ENCODE assay signal across 16 cellular contexts in genomic region chr7:137539111-137539715, GRCh38.
DNase-seq lines count a peak whose midpoint lies in the region; ATAC-seq, FAIRE-seq and TF ChIP-seq lines count a peak whose summit lies in the region.
"Had no signal": no experiment of that assay in that cellular context is flagged by ENCODE, and none has a peak within 500 bp of the region (broad histone marks: within the 10 kb centered on the region; RNA-seq: fewer than 3 reads in every experiment).

No MANE protein-coding gene starts in this region.

- ATAC-seq in GM18870 (IDR thresholded peaks at IDR 0.05; ENCODE audit: unreplicated experiment), result no peak
- ATAC-seq in GM21825 (IDR thresholded peaks at IDR 0.05; ENCODE audit: unreplicated experiment), result no peak

- no peaks in the 10 kb centered on the region for H3K9me3 ChIP-seq in keratinocyte (ENCODE audit: control insufficient read depth, low read depth, low read length)
- no peaks in the 10 kb centered on the region for H3K9me3 ChIP-seq in stomach
- H3K9me3 ChIP-seq: BLaER1 had no signal

- no peak overlapping the region for H3K4me3 ChIP-seq in keratinocyte (ENCODE audit: control insufficient read depth in 2 of 3, extremely low read depth in 1 of 3, insufficient read depth in 2 of 3, low read depth in 1 of 3, low read length in 3 of 3)
- no peak overlapping the region for H3K4me3 ChIP-seq in stomach
- H3K4me3 ChIP-seq: BLaER1 had no signal

- no peak for TF ChIP-seq CTCF in AG09319 (IDR thresholded peaks at IDR 0.05; ENCODE audit: low read depth, low read length)
- no peak for TF ChIP-seq CTCF in keratinocyte (optimal IDR thresholded peaks at IDR 0.05 in 1 of 3, IDR thresholded peaks at IDR 0.05 in 1 of 3, conservative IDR thresholded peaks at IDR 0.05 in 1 of 3; ENCODE audit: extremely low read depth in 1 of 3, insufficient read depth in 2 of 3, low read length in 3 of 3)
- no peak for TF ChIP-seq CTCF in stomach (IDR thresholded peaks at IDR 0.05)

- no peaks in the 10 kb centered on the region for H3K79me2 ChIP-seq in keratinocyte (ENCODE audit: control insufficient read depth, insufficient read depth, low read length)

- H3K27ac ChIP-seq in keratinocyte (ENCODE audit: control insufficient read depth, insufficient read depth, low read length) (no peak overlapping the region), stomach (no peak overlapping the region)
- H3K27ac ChIP-seq: BLaER1, VCaP had no signal

- no peaks in the 10 kb centered on the region for H3K27me3 ChIP-seq in keratinocyte (ENCODE audit: control insufficient read depth, extremely low read depth, insufficient read depth, low read length)
- no peaks in the 10 kb centered on the region for H3K27me3 ChIP-seq in stomach
- H3K27me3 ChIP-seq: BLaER1 had no signal

- no peak for TF ChIP-seq EP300 in stomach (IDR thresholded peaks at IDR 0.05)

- DNase-seq in AG09319 (ENCODE audit: extremely low read depth, low read depth) (peak; percentile 18), HS-5 (ENCODE audit: low read depth) (peak; percentile 56), astrocyte of the hippocampus (ENCODE audit: low read depth, low spot score) (peak; percentile 78), keratinocyte (ENCODE audit: low read depth, low spot score) (no peak), stomach (no peak), T1000 (lab: John Stamatoyannopoulos, UW) (no peak)
- DNase-seq: effector CD4-positive, alpha-beta T cell; GF-D8; mesendoderm; NCI-H1105; NCI-H524 treated with DMSO at 0.1 percent for 48 hours; stimulated activated naive CD4-positive, alpha-beta T cell treated with Interleukin-2 at 50 U/mL for 16 hours had no signal

- TF ChIP-seq POLR2A in stomach (IDR thresholded peaks at IDR 0.05), result no peak

- dilution Hi-C loops in keratinocyte (cut with MboI; ENCODE audit: extremely low pct_ligation_motif_present, low sequenced_read_pairs), result no loop called here

- no peak overlapping the region for H3K9ac ChIP-seq in keratinocyte (ENCODE audit: control insufficient read depth, extremely low read depth, insufficient read depth, low read length)
- H3K9ac ChIP-seq: BLaER1 had no signal

- no peak overlapping the region for H2AFZ ChIP-seq in keratinocyte (ENCODE audit: control insufficient read depth, low read length)

- FAIRE-seq in keratinocyte (lab: Jason Lieb, UNC), result peak; percentile 68

- WGBS in stomach, 5 donors, result 67 to 72% (median 69%) methylated on average over 3 of the region's 3 CpGs

- no peaks in the 10 kb centered on the region for H3K36me3 ChIP-seq in keratinocyte (ENCODE audit: control insufficient read depth in 2 of 2, extremely low read depth in 1 of 2, insufficient read depth in 2 of 2, low read length in 2 of 2)
- no peaks in the 10 kb centered on the region for H3K36me3 ChIP-seq in stomach
- H3K36me3 ChIP-seq: BLaER1 had no signal

- intact Hi-C loops in stomach (cut with DNase I; ENCODE audit: low total_unique reads), result no loop called here

- H3K4me1 ChIP-seq in keratinocyte (ENCODE audit: control insufficient read depth, extremely low read depth, insufficient read depth, low read length) (no peaks in the 10 kb centered on the region), stomach (no peaks in the 10 kb centered on the region)
- H3K4me1 ChIP-seq: BLaER1 had no signal

- no peak overlapping the region for H3K4me2 ChIP-seq in keratinocyte (ENCODE audit: control insufficient read depth, extremely low read depth, insufficient read depth, low read depth, low read length)
- H3K4me2 ChIP-seq: BLaER1 had no signal

- H3K9me1 ChIP-seq in keratinocyte (ENCODE audit: control insufficient read depth, extremely low read depth, insufficient read depth, low read length), result no peaks in the 10 kb centered on the region

- no peaks in the 10 kb centered on the region for H4K20me1 ChIP-seq in keratinocyte (ENCODE audit: control insufficient read depth, extremely low read depth, insufficient read depth, low read length)
- H4K20me1 ChIP-seq: BLaER1 had no signal

Comparison
In these comparisons a context has a peak if more than half of its experiments do, and no peak if none do; other contexts are left out.
1. DNase-seq: peak in AG09319 (single experiment), HS-5 (single experiment) and astrocyte of the hippocampus (single experiment); none in keratinocyte (single experiment), stomach (single experiment) and T1000 (single experiment).